1 cellular context compared by ENCODE assay signal in the genomic region with DNA sequence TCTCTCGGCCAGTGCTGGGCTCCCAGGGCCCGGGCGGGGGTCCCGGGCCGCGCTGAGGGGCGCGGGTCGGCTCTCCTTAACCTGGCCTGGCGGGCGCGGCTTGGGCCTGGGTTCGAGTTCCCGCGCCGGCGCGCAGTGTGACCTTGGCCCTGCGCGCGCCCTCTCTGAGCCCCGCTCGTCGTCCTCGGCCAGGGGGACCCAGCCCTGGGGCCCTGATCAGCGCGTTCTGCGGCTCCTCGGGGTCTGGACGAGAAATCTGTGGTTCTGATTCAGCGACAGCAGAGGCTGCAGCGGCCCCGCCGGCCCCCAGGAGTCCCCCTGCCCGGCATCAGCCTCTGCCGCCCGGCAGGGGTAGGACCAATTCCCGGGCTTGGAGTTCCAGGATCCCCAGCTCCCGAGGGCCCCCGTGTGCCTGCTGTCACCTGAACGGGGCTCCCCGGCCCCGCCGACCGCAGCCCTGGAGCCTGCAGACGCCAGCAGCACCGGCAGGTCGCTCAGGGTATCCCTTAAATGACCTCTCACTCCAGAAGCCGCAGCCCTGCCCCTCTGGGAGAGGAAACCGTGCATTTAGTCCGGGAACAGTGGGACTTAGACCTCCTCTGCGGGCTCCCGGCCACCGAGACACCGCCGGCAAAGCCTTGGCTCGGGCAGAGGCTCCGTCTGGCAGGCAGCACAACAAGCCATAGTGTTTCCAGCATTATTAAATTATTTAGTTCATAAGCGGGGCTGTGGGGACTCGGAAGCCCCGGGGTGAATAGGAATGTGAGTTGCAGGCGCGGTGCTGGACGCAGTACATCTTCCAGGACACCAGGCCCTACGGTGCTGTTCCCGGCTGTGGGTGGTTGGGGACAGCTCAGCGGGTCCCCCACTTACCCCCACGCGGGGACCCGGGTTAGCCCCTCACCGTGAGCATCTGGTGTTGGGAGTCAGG.
TF ChIP-seq lines count a peak whose summit lies in the region.

No MANE protein-coding gene starts in this region.

TF ChIP-seq in GM12878, 131 proteins besides CTCF, POLR2A, EP300 and RAD21 (continued from another document):
- TF ChIP-seq, protein P1, sequence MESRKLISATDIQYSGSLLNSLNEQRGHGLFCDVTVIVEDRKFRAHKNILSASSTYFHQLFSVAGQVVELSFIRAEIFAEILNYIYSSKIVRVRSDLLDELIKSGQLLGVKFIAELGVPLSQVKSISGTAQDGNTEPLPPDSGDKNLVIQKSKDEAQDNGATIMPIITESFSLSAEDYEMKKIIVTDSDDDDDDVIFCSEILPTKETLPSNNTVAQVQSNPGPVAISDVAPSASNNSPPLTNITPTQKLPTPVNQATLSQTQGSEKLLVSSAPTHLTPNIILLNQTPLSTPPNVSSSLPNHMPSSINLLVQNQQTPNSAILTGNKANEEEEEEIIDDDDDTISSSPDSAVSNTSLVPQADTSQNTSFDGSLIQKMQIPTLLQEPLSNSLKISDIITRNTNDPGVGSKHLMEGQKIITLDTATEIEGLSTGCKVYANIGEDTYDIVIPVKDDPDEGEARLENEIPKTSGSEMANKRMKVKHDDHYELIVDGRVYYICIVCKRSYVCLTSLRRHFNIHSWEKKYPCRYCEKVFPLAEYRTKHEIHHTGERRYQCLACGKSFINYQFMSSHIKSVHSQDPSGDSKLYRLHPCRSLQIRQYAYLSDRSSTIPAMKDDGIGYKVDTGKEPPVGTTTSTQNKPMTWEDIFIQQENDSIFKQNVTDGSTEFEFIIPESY (IDR thresholded peaks at IDR 0.05), result no peak
- TF ChIP-seq, protein P2, sequence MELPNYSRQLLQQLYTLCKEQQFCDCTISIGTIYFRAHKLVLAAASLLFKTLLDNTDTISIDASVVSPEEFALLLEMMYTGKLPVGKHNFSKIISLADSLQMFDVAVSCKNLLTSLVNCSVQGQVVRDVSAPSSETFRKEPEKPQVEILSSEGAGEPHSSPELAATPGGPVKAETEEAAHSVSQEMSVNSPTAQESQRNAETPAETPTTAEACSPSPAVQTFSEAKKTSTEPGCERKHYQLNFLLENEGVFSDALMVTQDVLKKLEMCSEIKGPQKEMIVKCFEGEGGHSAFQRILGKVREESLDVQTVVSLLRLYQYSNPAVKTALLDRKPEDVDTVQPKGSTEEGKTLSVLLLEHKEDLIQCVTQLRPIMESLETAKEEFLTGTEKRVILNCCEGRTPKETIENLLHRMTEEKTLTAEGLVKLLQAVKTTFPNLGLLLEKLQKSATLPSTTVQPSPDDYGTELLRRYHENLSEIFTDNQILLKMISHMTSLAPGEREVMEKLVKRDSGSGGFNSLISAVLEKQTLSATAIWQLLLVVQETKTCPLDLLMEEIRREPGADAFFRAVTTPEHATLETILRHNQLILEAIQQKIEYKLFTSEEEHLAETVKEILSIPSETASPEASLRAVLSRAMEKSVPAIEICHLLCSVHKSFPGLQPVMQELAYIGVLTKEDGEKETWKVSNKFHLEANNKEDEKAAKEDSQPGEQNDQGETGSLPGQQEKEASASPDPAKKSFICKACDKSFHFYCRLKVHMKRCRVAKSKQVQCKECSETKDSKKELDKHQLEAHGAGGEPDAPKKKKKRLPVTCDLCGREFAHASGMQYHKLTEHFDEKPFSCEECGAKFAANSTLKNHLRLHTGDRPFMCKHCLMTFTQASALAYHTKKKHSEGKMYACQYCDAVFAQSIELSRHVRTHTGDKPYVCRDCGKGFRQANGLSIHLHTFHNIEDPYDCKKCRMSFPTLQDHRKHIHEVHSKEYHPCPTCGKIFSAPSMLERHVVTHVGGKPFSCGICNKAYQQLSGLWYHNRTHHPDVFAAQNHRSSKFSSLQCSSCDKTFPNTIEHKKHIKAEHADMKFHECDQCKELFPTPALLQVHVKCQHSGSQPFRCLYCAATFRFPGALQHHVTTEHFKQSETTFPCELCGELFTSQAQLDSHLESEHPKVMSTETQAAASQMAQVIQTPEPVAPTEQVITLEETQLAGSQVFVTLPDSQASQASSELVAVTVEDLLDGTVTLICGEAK (IDR thresholded peaks at IDR 0.05; ENCODE audit: borderline replicate concordance), result no peak
- TF ChIP-seq RBBP5 (conservative IDR thresholded peaks at IDR 0.05) (no peak), MXI1 (IDR thresholded peaks at IDR 0.05; ENCODE audit: low read depth, low read length) (no peak), SREBF2 (IDR thresholded peaks at IDR 0.05; ENCODE audit: low read length) (no peak), CREM (IDR thresholded peaks at IDR 0.05; ENCODE audit: low read depth) (no peak), ZNF274 (IDR thresholded peaks at IDR 0.05; ENCODE audit: insufficient read depth, insufficient read length) (no peak), POU2F2 (IDR thresholded peaks at IDR 0.05; ENCODE audit: borderline replicate concordance, low read depth, low read length) (no peak), MEF2A (IDR thresholded peaks at IDR 0.05; ENCODE audit: insufficient read depth, low read depth, low read length) (no peak), BCL11A (IDR thresholded peaks at IDR 0.05; ENCODE audit: low read depth, low read length) (no peak), CHD4 (IDR thresholded peaks at IDR 0.05) (no peak)
- TF ChIP-seq, protein P3, sequence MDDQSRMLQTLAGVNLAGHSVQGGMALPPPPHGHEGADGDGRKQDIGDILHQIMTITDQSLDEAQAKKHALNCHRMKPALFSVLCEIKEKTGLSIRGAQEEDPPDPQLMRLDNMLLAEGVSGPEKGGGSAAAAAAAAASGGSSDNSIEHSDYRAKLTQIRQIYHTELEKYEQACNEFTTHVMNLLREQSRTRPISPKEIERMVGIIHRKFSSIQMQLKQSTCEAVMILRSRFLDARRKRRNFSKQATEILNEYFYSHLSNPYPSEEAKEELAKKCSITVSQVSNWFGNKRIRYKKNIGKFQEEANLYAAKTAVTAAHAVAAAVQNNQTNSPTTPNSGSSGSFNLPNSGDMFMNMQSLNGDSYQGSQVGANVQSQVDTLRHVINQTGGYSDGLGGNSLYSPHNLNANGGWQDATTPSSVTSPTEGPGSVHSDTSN (IDR thresholded peaks at IDR 0.05; ENCODE audit: insufficient replicate concordance, low read depth, low read length), result no peak
- TF ChIP-seq, protein P4, sequence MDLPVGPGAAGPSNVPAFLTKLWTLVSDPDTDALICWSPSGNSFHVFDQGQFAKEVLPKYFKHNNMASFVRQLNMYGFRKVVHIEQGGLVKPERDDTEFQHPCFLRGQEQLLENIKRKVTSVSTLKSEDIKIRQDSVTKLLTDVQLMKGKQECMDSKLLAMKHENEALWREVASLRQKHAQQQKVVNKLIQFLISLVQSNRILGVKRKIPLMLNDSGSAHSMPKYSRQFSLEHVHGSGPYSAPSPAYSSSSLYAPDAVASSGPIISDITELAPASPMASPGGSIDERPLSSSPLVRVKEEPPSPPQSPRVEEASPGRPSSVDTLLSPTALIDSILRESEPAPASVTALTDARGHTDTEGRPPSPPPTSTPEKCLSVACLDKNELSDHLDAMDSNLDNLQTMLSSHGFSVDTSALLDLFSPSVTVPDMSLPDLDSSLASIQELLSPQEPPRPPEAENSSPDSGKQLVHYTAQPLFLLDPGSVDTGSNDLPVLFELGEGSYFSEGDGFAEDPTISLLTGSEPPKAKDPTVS (IDR thresholded peaks at IDR 0.05; ENCODE audit: low read depth, low read length), result no peak
TF ChIP-seq in GM12878: peak in this region for 14.
